Comparison of ENCODE assay signal across 8 cellular contexts in the genomic region with DNA sequence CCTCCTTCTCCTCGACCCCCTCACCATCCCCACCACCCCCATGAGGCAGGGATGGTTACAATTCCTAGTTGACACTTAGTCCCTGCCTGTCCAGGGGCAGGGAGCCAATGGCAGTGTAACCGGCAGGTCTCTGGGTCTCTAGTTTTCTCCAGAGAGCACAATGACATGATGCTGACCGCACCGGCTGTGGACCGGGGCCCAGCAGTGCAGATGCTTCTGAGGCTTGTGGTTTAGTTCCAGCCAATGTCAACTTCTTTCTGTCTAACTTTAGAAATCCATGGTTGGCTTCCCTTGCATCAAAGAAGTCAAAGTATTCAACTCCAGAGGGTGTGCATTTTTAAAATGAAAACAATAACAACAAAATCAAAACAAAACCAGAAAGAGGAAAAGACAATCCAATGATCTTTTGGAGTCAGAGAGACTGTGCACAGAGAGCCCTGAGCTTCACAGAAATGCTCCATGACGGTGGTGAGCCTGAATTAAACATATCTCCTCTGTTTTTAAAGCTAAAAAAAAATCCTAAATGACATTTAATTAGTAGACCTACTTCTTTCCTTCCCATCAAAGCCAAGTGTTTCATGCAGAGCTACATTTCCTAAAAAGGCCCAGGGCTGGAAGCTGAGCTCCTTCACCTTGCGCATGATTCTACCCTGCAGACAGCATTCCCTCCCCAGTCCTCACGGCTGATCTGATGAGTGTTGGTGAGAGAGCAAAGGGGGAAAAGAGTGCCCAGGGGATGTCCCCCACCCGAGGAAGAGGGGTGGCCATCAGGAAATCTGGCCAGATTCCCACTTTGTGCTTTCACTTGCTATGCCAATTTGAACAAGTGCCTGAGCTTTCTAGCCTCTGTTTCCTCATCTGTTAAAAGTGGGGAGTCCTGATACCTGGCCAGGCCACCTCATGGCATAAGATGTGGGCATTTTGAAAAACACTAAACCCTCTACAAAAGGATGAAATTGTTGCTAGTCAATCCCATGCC.
DNase-seq lines count a peak whose midpoint lies in the region; ATAC-seq and TF ChIP-seq lines count a peak whose summit lies in the region.

No MANE protein-coding gene starts in this region.

- peak overlapping the region; percentile 83 to 96 (median 91) for H3K4me2 ChIP-seq in BLaER1 treated with 17β-estradiol and CSF1 and Interleukin-3, amounts not matched to agents 10 nM and 100 nM

- TF ChIP-seq CTCF in ascending aorta (IDR thresholded peaks at IDR 0.05): no peak

- no peak for TF ChIP-seq POLR2A in erythroblast (IDR thresholded peaks at IDR 0.05; ENCODE audit: low read length)

- H3K27ac ChIP-seq in BLaER1 treated with 17β-estradiol and CSF1 and Interleukin-3, amounts not matched to agents 10 nM and 100 nM: peak overlapping the region; percentile 27 to 83 (median 72); a peak in 18 of 22 replicates
- peak overlapping the region; percentile 13 to 18 for H3K27ac ChIP-seq in ascending aorta

- no peaks in the 10 kb centered on the region for H3K36me3 ChIP-seq in BLaER1 treated with 17β-estradiol and CSF1 and Interleukin-3, amounts not matched to agents 10 nM and 100 nM
- H3K36me3 ChIP-seq in ascending aorta: no peaks in the 10 kb centered on the region

- H3K4me3 ChIP-seq in BLaER1 treated with 17β-estradiol and CSF1 and Interleukin-3, amounts not matched to agents 10 nM and 100 nM: peak overlapping the region in 7 of 10 experiments; percentile 5 to 55 (median 27); a peak in 12 of 20 replicates
- no peak overlapping the region for H3K4me3 ChIP-seq in ascending aorta

- peak; percentile 58 for ATAC-seq in HG03066 (IDR thresholded peaks at IDR 0.05; ENCODE audit: low read depth, unreplicated experiment)
- ATAC-seq in HG02840 (IDR thresholded peaks at IDR 0.05; ENCODE audit: low FRiP score, unreplicated experiment): no peak
- no peak for ATAC-seq in GM18867 (IDR thresholded peaks at IDR 0.05; ENCODE audit: unreplicated experiment)

- DNase-seq in ascending aorta (ENCODE audit: low spot score in 2 of 2) (peak in 1 of 2 donors; percentile 69), mucosa of gallbladder (ENCODE audit: low spot score) (peak; percentile 57), erythroblast (lab: John Stamatoyannopoulos, UW) (no peak), HUDEP-2 (lab: John Stamatoyannopoulos, UW; ENCODE audit: unreplicated experiment in 76 of 76) (no peak)

- peaks cover 5 to 42% (median 21%) of the 10 kb centered on the region in 11 experiments; a peak in 18 of 22 replicates for H3K27me3 ChIP-seq in BLaER1 treated with 17β-estradiol and CSF1 and Interleukin-3, amounts not matched to agents 10 nM and 100 nM
- H3K27me3 ChIP-seq in ascending aorta: no peaks in the 10 kb centered on the region

- intact Hi-C loops in ascending aorta (cut with DNase I): no loop called here

- H3K4me1 ChIP-seq in BLaER1 treated with 17β-estradiol and CSF1 and Interleukin-3, amounts not matched to agents 10 nM and 100 nM: peaks cover 38 to 50% (median 44%) of the 10 kb centered on the region in 10 experiments
- peaks cover 0 to 14% of the 10 kb centered on the region in 2 donors for H3K4me1 ChIP-seq in ascending aorta

- peaks cover 7 to 16% (median 9%) of the 10 kb centered on the region in 11 experiments; a peak in 20 of 22 replicates for H3K9me3 ChIP-seq in BLaER1 treated with 17β-estradiol and CSF1 and Interleukin-3, amounts not matched to agents 10 nM and 100 nM (replicated peaks in 1 of 11)
- H3K9me3 ChIP-seq in ascending aorta: no peaks in the 10 kb centered on the region

- H4K20me1 ChIP-seq in BLaER1 treated with 17β-estradiol and CSF1 and Interleukin-3, amounts not matched to agents 10 nM and 100 nM: peaks cover 0 to 14% (median 0%) of the 10 kb centered on the region in 11 experiments; a peak in 7 of 22 replicates

- peak overlapping the region; percentile 30 to 68 (median 63); a peak in 18 of 22 replicates for H3K9ac ChIP-seq in BLaER1 treated with 17β-estradiol and CSF1 and Interleukin-3, amounts not matched to agents 10 nM and 100 nM

Comparison
In these comparisons a context has a peak if more than half of its experiments do, and no peak if none do; other contexts are left out.
1. H3K4me3 ChIP-seq: peak in BLaER1 treated with 17β-estradiol and CSF1 and Interleukin-3, amounts not matched to agents 10 nM and 100 nM (7 of 10); none in ascending aorta (0 of 2).